ENCODE assay signal across 19 cellular contexts in genomic region chr17:77092025-77092424, GRCh38. TPM values are rescaled to one million over a fixed set of nuclear protein-coding genes. Genes with fewer than 3 reads are reported as not detected.
DNase-seq lines count a peak whose midpoint lies in the region; ATAC-seq, FAIRE-seq and TF ChIP-seq lines count a peak whose summit lies in the region.
"Had no signal": no experiment of that assay in that cellular context is flagged by ENCODE, and none has a peak within 500 bp of the region (broad histone marks: within the 10 kb centered on the region; RNA-seq: fewer than 3 reads in every experiment).

No MANE protein-coding gene starts in this region.

- intact Hi-C loops in K562 (cut with micrococcal nuclease) = no loop called here

- 98% methylated on average over 7 of the region's 7 CpGs for WGBS in K562 (ENCODE audit: insufficient coverage, low coverage, missing lambda C conversion rate)

- H3K4me1 ChIP-seq in K562 (replicated peaks in 1 of 2; ENCODE audit: control insufficient read depth in 2 of 2, insufficient read depth in 2 of 2, low read length in 2 of 2) = peaks cover 10% of the 10 kb centered on the region in 2 experiments; a peak in 4 of 5 replicates

- peak overlapping the region; percentile 33 for H3K27ac Mint-ChIP-seq in activated T-cell treated with anti-CD3 and anti-CD28 coated beads, Interleukin-2, amount 50 U/mL, for 72 hours
- H3K27ac Mint-ChIP-seq in HFFc6 = 0 out of 2 replicates have a peak overlapping the region, but pooled peaks have one; percentile 6
- H3K27ac Mint-ChIP-seq in stimulated activated memory B cell treated with anti-CD40 and anti-IgM and Interleukin-4, amounts not matched to agents 10 μg/mL and 1 μg/mL and 100 μg/mL, for 72 hours = peak overlapping the region; percentile 24
- H3K27ac Mint-ChIP-seq: IgD-negative memory B cell had no signal

- no peaks in the 10 kb centered on the region for H3K27me3 ChIP-seq in K562 (ENCODE audit: control insufficient read depth in 2 of 2, insufficient read depth in 2 of 2, low read length in 2 of 2)

- no peaks in the 10 kb centered on the region for H3K9me3 Mint-ChIP-seq in activated T-cell treated with anti-CD3 and anti-CD28 coated beads, Interleukin-2, amount 50 U/mL, for 72 hours
- H3K9me3 Mint-ChIP-seq in HFFc6 = no peaks in the 10 kb centered on the region
- no peaks in the 10 kb centered on the region for H3K9me3 Mint-ChIP-seq in stimulated activated memory B cell treated with anti-CD40 and anti-IgM and Interleukin-4, amounts not matched to agents 10 μg/mL and 1 μg/mL and 100 μg/mL, for 72 hours
- H3K9me3 Mint-ChIP-seq: IgD-negative memory B cell had no signal

- POLR2A ChIA-PET in K562 (lab: Yijun Ruan, JAX) = interaction anchor here (0.7 to 1.4 kb wide), 2 partner anchors 11 to 138 kb away, joined by 3 to 4 read pairs; no protein-coding TSS in a partner anchor

- DNase-seq in activated T-cell treated with anti-CD3 and anti-CD28 coated beads, Interleukin-2, amount 50 U/mL, for 72 hours = no peak
- no peak for DNase-seq in activated T-cell treated with anti-CD3 and anti-CD28 coated beads, Interleukin-2, amount 50 U/mL, for 1 hour
- DNase-seq in HFFc6 = no peak
- DNase-seq in K562 (ENCODE audit: extremely low read depth in 1 of 4, low spot score in 3 of 4) = no peak
- DNase-seq in left lobe of liver (ENCODE audit: low spot score) = no peak
- no peak for DNase-seq in superior temporal gyrus (ENCODE audit: extremely low spot score)
- DNase-seq: activated CD4-positive, alpha-beta T cell treated with anti-CD3 and anti-CD28 coated beads, Interleukin-2, amount 50 U/mL, for 4 hours; activated effector memory CD4-positive, alpha-beta T cell treated with Interleukin-2 at 50 U/mL for 16 hours; COR-L47; GOT3; kidney; NCI-H187 treated with DMSO at 0.1 percent for 48 hours; NK-92 treated with Interleukin-12 subunit alpha and Interleukin-12 subunit beta, amount 100 ng/mL, for 24 hours; stimulated activated naive CD4-positive, alpha-beta T cell; trophoblast cell had no signal

- no peak overlapping the region for H3K27ac ChIP-seq in K562 (ENCODE audit: extremely low read depth, low read depth, low read length)

- no peak for TF ChIP-seq CTCF in HFFc6 (IDR thresholded peaks at IDR 0.05)
- no peak for TF ChIP-seq CTCF in K562 (IDR thresholded peaks at IDR 0.05 in 2 of 3, conservative IDR thresholded peaks at IDR 0.05 in 1 of 3; ENCODE audit: insufficient read depth in 2 of 3, low read depth in 1 of 3, low read length in 3 of 3)

- no TSS peak for BruUV-seq in K562 (replicated peaks; lab: Mats Ljungman, UMichigan)

- H2AFZ ChIP-seq in K562 (ENCODE audit: low read depth, low read length) = no peak overlapping the region

- in situ Hi-C loops in K562 (cut with MboI) = no loop called here

- H3K9ac ChIP-seq in K562 (ENCODE audit: insufficient read depth in 1 of 2, low read depth in 2 of 2, low read length in 2 of 2) = no peak overlapping the region

- H3K4me3 Mint-ChIP-seq in activated T-cell treated with anti-CD3 and anti-CD28 coated beads, Interleukin-2, amount 50 U/mL, for 72 hours = peak overlapping the region; percentile 21 to 36
- no peak overlapping the region for H3K4me3 Mint-ChIP-seq in HFFc6
- no peak overlapping the region for H3K4me3 Mint-ChIP-seq in stimulated activated memory B cell treated with anti-CD40 and anti-IgM and Interleukin-4, amounts not matched to agents 10 μg/mL and 1 μg/mL and 100 μg/mL, for 72 hours

- H3K27me3 Mint-ChIP-seq in activated T-cell treated with anti-CD3 and anti-CD28 coated beads, Interleukin-2, amount 50 U/mL, for 72 hours (ENCODE audit: low read depth) = no peaks in the 10 kb centered on the region
- peaks cover 1% of the 10 kb centered on the region; the same call in 1 of the 2 replicates for H3K27me3 Mint-ChIP-seq in HFFc6 (ENCODE audit: insufficient read depth)
- H3K27me3 Mint-ChIP-seq in stimulated activated memory B cell treated with anti-CD40 and anti-IgM and Interleukin-4, amounts not matched to agents 10 μg/mL and 1 μg/mL and 100 μg/mL, for 72 hours = no peaks in the 10 kb centered on the region
- H3K27me3 Mint-ChIP-seq: IgD-negative memory B cell had no signal

- no peak overlapping the region for H3K4me2 ChIP-seq in K562 (ENCODE audit: insufficient read depth, low read length)

- no peak for FAIRE-seq in K562 (lab: Jason Lieb, UNC)
- FAIRE-seq: kidney had no signal

- no peak overlapping the region for H3K4me3 ChIP-seq in K562

- H4K20me1 ChIP-seq in K562 (replicated peaks; ENCODE audit: control insufficient read depth, insufficient read depth, low read length) = no peaks in the 10 kb centered on the region

- no peaks in the 10 kb centered on the region for H3K9me3 ChIP-seq in K562 (replicated peaks; ENCODE audit: control insufficient read depth, insufficient read depth, low read depth, low read length)

- no peaks in the 10 kb centered on the region for H3K9me1 ChIP-seq in K562 (ENCODE audit: control insufficient read depth, insufficient read depth, low read length)

- no peak for TF ChIP-seq EP300 in K562 (IDR thresholded peaks at IDR 0.05; ENCODE audit: low read length)

- H3K36me3 Mint-ChIP-seq in activated T-cell treated with anti-CD3 and anti-CD28 coated beads, Interleukin-2, amount 50 U/mL, for 72 hours (ENCODE audit: insufficient read depth in 2 of 2) = peaks cover 18 to 38% of the 10 kb centered on the region in 2 donors
- H3K36me3 Mint-ChIP-seq in HFFc6 (ENCODE audit: low read depth) = peaks cover 30% of the 10 kb centered on the region
- peaks cover 54% of the 10 kb centered on the region for H3K36me3 Mint-ChIP-seq in stimulated activated memory B cell treated with anti-CD40 and anti-IgM and Interleukin-4, amounts not matched to agents 10 μg/mL and 1 μg/mL and 100 μg/mL, for 72 hours

- peaks cover 77% of the 10 kb centered on the region for H3K36me3 ChIP-seq in K562 (ENCODE audit: control insufficient read depth, insufficient read depth, low read length)

- peaks cover 93% of the 10 kb centered on the region for H3K4me1 Mint-ChIP-seq in activated T-cell treated with anti-CD3 and anti-CD28 coated beads, Interleukin-2, amount 50 U/mL, for 72 hours (ENCODE audit: low read depth)
- H3K4me1 Mint-ChIP-seq in HFFc6 (ENCODE audit: low read depth) = peaks cover 40% of the 10 kb centered on the region
- peaks cover 41% of the 10 kb centered on the region for H3K4me1 Mint-ChIP-seq in stimulated activated memory B cell treated with anti-CD40 and anti-IgM and Interleukin-4, amounts not matched to agents 10 μg/mL and 1 μg/mL and 100 μg/mL, for 72 hours

- ATAC-seq in activated T-cell treated with anti-CD3 and anti-CD28 coated beads, Interleukin-2, amount 50 U/mL, for 72 hours (replicated peaks in 1 of 2) = no peak
- ATAC-seq in K562 (no peak), left lobe of liver (no peak), HG03439 (IDR thresholded peaks at IDR 0.05; ENCODE audit: unreplicated experiment) (no peak)
- ATAC-seq in stimulated activated memory B cell treated with anti-CD40 and anti-IgM and Interleukin-4, amounts not matched to agents 10 μg/mL and 1 μg/mL and 100 μg/mL, for 72 hours = no peak
- ATAC-seq: SK-N-SH treated with all-trans-retinoic acid at 6 μM for 48 hours had no signal

- no peak for TF ChIP-seq POLR2A in K562 (conservative IDR thresholded peaks at IDR 0.05)

- peaks cover 44% of the 10 kb centered on the region for H3K79me2 ChIP-seq in K562 (ENCODE audit: control insufficient read depth, insufficient read depth, low read length)

- CTCF ChIA-PET in K562 (lab: Yijun Ruan, JAX; ENCODE audit: low intra/inter-chr PET ratio) = no interaction called here

- no peak for TF ChIP-seq RAD21 in K562 (CRISPR knock-in tag; conservative IDR thresholded peaks at IDR 0.05 in 1 of 2, IDR thresholded peaks at IDR 0.05 in 1 of 2)

TF ChIP-seq in K562, 482 proteins besides CTCF, POLR2A, EP300 and RAD21:
- TF ChIP-seq FOXJ2 (tag; IDR thresholded peaks at IDR 0.05) (no peak), ATF3 (IDR thresholded peaks at IDR 0.05) (peak; percentile 63), ATF3 (CRISPR knock-in tag; conservative IDR thresholded peaks at IDR 0.05) (no peak)

RNA-seq across cellular contexts. Expression of gene SEC14L1, which starts 48.7 kb away (rescaled TPM):
- 100 to 1,000 TPM; 175 to 204 TPM for total RNA-seq in activated T-cell treated with anti-CD3 and anti-CD28 coated beads, Interleukin-2, amount 50 U/mL, for 72 hours
- 10 to 100 TPM; 63.0 to 91.4 (median 75.0) TPM for total RNA-seq in HFFc6 (2021; fragmentation: NEBNext Ultra II Directional; extraction: Animal tissue kit (Norgen Biotek cat#: 25700))
- 109 and 129 TPM in 2 replicates for total RNA-seq in K562 (2011; cell fraction: chromatin; rRNA removed; ENCODE audit: low replicate concordance)
- total RNA-seq in K562 (2011; cell fraction: nucleolus; rRNA removed) = 35.9 and 51.7 TPM in 2 replicates
- 51.8 and 54.6 TPM in 2 replicates for total RNA-seq in K562 (2011; cell fraction: nucleoplasm; rRNA removed)
- total RNA-seq in K562 (2014; rRNA removed) (10.9 and 14.8 TPM in 2 replicates), K562 (2014; rRNA removed; fragmentation: Illumina TruSeq; extraction: Trizol) (14.0 and 14.5 TPM in 2 replicates), K562 (2015; rRNA removed; fragmentation: Illumina TruSeq; extraction: Trizol) (14.8 and 15.2 TPM in 2 replicates), K562 (2021) (38.4 and 39.7 TPM in 2 replicates), left lobe of liver (20.1 TPM)
- polyA plus RNA-seq in K562 (2011; rRNA removed) (20.6 and 33.1 TPM in 2 replicates), K562 (2014; fragmentation: Illumina TruSeq; extraction: Trizol) (27.0 and 27.6 TPM in 2 replicates), K562 (2014; fragmentation: Nextera tagmentation; extraction: Ambion mirVana) (1 to 10 TPM; 3.1 to 4.1 TPM), K562 (2014; rRNA removed) (16.3 and 16.7 TPM in 2 replicates)
- polyA plus RNA-seq in K562 (2011; cell fraction: cytosol; rRNA removed) = 15.2 and 43.7 TPM in 2 replicates
- polyA plus RNA-seq in K562 (2011; cell fraction: nucleus; rRNA removed) = 28.8 and 53.9 TPM in 2 replicates
- 25.9 and 29.6 TPM in 2 replicates for polyA plus RNA-seq in K562 (2012)
- polyA minus RNA-seq in K562 (2011; rRNA and poly(A)+ RNA removed) = 37.5 and 51.6 TPM in 2 replicates
- 29.5 and 45.5 TPM in 2 replicates for polyA minus RNA-seq in K562 (2011; cell fraction: cytosol; rRNA and poly(A)+ RNA removed)
- 18.3 and 26.1 TPM in 2 replicates for polyA minus RNA-seq in K562 (2011; cell fraction: nucleus; rRNA and poly(A)+ RNA removed)

Comparison
In these comparisons a context has a peak if more than half of its experiments do, and no peak if none do; other contexts are left out.
1. H3K4me3 Mint-ChIP-seq: peak in activated T-cell treated with anti-CD3 and anti-CD28 coated beads, Interleukin-2, amount 50 U/mL, for 72 hours (2 of 2); none in HFFc6 (single experiment) and stimulated activated memory B cell treated with anti-CD40 and anti-IgM and Interleukin-4, amounts not matched to agents 10 μg/mL and 1 μg/mL and 100 μg/mL, for 72 hours (single experiment).
2. Peak in every context shown above with its lines, with median percentiles within 50 percentile points of each other: H3K27ac Mint-ChIP-seq.